ENCODE assay signal across 8 cellular contexts in the genomic region with DNA sequence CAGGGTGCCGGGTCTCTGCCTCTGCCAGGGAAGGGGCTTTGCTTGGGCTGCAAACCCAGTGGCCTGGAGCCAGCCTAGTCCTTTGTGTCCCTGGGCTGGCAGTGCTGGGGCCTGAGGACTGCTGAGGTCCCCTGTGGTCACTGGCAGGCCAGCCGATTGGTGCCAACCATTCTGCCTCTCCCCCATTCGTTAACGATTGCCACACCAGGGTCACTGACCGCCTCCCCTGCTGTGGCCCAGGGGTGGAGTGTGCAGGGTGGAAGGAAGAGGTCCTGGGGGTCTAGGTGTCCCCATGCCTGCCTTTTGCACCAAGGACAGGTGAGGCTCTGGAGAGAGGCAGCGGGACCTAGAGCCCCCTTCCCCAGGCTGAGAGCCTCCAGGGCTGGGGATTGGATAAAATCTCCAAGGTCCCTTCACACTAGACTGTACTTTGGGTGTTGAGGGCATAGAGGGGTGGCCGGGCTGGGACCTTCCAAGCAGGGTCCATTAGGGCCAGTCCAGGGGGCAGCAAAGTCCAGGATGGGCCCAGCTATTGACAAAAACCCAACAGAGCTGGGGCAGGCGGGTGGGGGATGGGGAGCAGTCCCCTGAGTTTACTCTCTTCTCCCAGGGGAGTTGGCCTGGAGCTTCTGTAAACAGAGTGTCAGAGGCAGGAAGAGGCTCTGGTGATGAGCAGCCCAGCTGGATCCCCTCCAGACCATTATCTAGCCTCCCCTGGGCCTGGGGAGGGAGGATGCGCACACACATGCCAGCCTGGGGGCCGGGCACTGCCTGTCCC. TPM values are rescaled to one million over a fixed set of nuclear protein-coding genes. Genes with fewer than 3 reads are reported as not detected.
DNase-seq lines count a peak whose midpoint lies in the region; ATAC-seq and TF ChIP-seq lines count a peak whose summit lies in the region.

No MANE protein-coding gene starts in this region.

- intact Hi-C loops in left ventricle myocardium inferior (cut with micrococcal nuclease) = no loop called here

- ATAC-seq in HG02981 (IDR thresholded peaks at IDR 0.05; ENCODE audit: unreplicated experiment) (no peak), HG03460 (IDR thresholded peaks at IDR 0.05; ENCODE audit: unreplicated experiment) (no peak)
- ATAC-seq in natural killer cell treated with Interleukin-12 subunit alpha and Interleukin-12 subunit beta and Interleukin-15 and Interleukin-18, amount 100 ng/mL, for 72 hours = no peak

- no peaks in the 10 kb centered on the region for H3K36me3 ChIP-seq in left ventricle myocardium inferior
- H3K36me3 ChIP-seq in skeletal muscle satellite cell (ENCODE audit: insufficient read depth, low read length) = peaks cover 1% of the 10 kb centered on the region

- H3K27me3 ChIP-seq in left ventricle myocardium inferior (ENCODE audit: low read depth) (no peaks in the 10 kb centered on the region), skeletal muscle satellite cell (ENCODE audit: control insufficient read depth, insufficient read depth, low read length) (no peaks in the 10 kb centered on the region)

- H3K4me1 ChIP-seq in left ventricle myocardium inferior = peaks cover 91% of the 10 kb centered on the region
- peaks cover 76% of the 10 kb centered on the region for H3K4me1 ChIP-seq in skeletal muscle satellite cell (ENCODE audit: control insufficient read depth, insufficient read depth, low read length)

- H3K9ac ChIP-seq in skeletal muscle satellite cell (ENCODE audit: low read depth, low read length) = peak overlapping the region; percentile 83

- DNase-seq in A172 (ENCODE audit: low spot score) (peak; percentile 86), HK-2 (ENCODE audit: unreplicated experiment) (peak; percentile 46), T1000 (lab: John Stamatoyannopoulos, UW) (peak; percentile 41), left ventricle myocardium inferior (peak; percentile 30)
- no peak for DNase-seq in natural killer cell treated with Interleukin-12 subunit alpha and Interleukin-12 subunit beta and Interleukin-15 and Interleukin-18, amount 100 ng/mL, for 72 hours (ENCODE audit: low spot score)

- H3K4me3 ChIP-seq in left ventricle myocardium inferior (peak overlapping the region; percentile 75), skeletal muscle satellite cell (ENCODE audit: low read length) (peak overlapping the region; percentile 97)

- H3K4me1 Mint-ChIP-seq in natural killer cell treated with Interleukin-12 subunit alpha and Interleukin-12 subunit beta and Interleukin-15 and Interleukin-18, amount 100 ng/mL, for 72 hours (ENCODE audit: low read depth in 2 of 2) = peaks cover 0 to under 1% of the 10 kb centered on the region in 2 donors

- H3K9me3 Mint-ChIP-seq in natural killer cell treated with Interleukin-12 subunit alpha and Interleukin-12 subunit beta and Interleukin-15 and Interleukin-18, amount 100 ng/mL, for 72 hours = no peaks in the 10 kb centered on the region

- no peak overlapping the region for H3K27ac Mint-ChIP-seq in natural killer cell treated with Interleukin-12 subunit alpha and Interleukin-12 subunit beta and Interleukin-15 and Interleukin-18, amount 100 ng/mL, for 72 hours

- H3K27me3 Mint-ChIP-seq in natural killer cell treated with Interleukin-12 subunit alpha and Interleukin-12 subunit beta and Interleukin-15 and Interleukin-18, amount 100 ng/mL, for 72 hours = no peaks in the 10 kb centered on the region

- H3K9me3 ChIP-seq in left ventricle myocardium inferior (replicated peaks) (no peaks in the 10 kb centered on the region), skeletal muscle satellite cell (replicated peaks; ENCODE audit: low read length) (no peaks in the 10 kb centered on the region)

- H3K27ac ChIP-seq in left ventricle myocardium inferior (replicated peaks) = peak overlapping the region; percentile 82

- H3K4me2 ChIP-seq in skeletal muscle satellite cell (ENCODE audit: low read length) = peak overlapping the region; percentile 99

- TF ChIP-seq CTCF in left ventricle myocardium inferior (IDR thresholded peaks at IDR 0.05; ENCODE audit: borderline replicate concordance) = no peak

- no peak overlapping the region for H3K4me3 Mint-ChIP-seq in natural killer cell treated with Interleukin-12 subunit alpha and Interleukin-12 subunit beta and Interleukin-15 and Interleukin-18, amount 100 ng/mL, for 72 hours

- H3K36me3 Mint-ChIP-seq in natural killer cell treated with Interleukin-12 subunit alpha and Interleukin-12 subunit beta and Interleukin-15 and Interleukin-18, amount 100 ng/mL, for 72 hours = no peaks in the 10 kb centered on the region

RNA-seq across cellular contexts. Expression of a gene that starts 1.1 kb away (rescaled TPM):
- 87.4 and 100 TPM in 2 replicates for total RNA-seq in A172 (2014; rRNA removed; shearing (Covaris generic))
- total RNA-seq in left ventricle myocardium inferior = 5.5 TPM
- 137 and 165 TPM in 2 replicates for total RNA-seq in skeletal muscle satellite cell (2012; rRNA removed)
- under 1 TPM in 1 of 2 donors, not detected in 1; 0.33 TPM for total RNA-seq in natural killer cell treated with Interleukin-12 subunit alpha and Interleukin-12 subunit beta and Interleukin-15 and Interleukin-18, amount 100 ng/mL, for 72 hours

RNA-seq across cellular contexts. Expression of a gene that starts 21.6 kb away (rescaled TPM):
- total RNA-seq in A172 (2014; rRNA removed; shearing (Covaris generic)) = 46.8 and 116 TPM in 2 replicates
- total RNA-seq in left ventricle myocardium inferior = 67.3 TPM
- 37.8 and 62.3 TPM in 2 replicates for total RNA-seq in skeletal muscle satellite cell (2012; rRNA removed)
- total RNA-seq in natural killer cell treated with Interleukin-12 subunit alpha and Interleukin-12 subunit beta and Interleukin-15 and Interleukin-18, amount 100 ng/mL, for 72 hours = 100 to 1,000 TPM in 1 of 2 donors, 10 to 100 TPM in 1; 59.0 to 114 TPM

RNA-seq across cellular contexts. Expression of a gene that starts 43.6 kb away (rescaled TPM):
- 16.5 and 21.0 TPM in 2 replicates for total RNA-seq in A172 (2014; rRNA removed; shearing (Covaris generic))
- total RNA-seq in left ventricle myocardium inferior = 12.5 TPM
- total RNA-seq in skeletal muscle satellite cell (2012; rRNA removed) = 11.9 and 16.6 TPM in 2 replicates
- 100 to 1,000 TPM; 140 to 166 TPM for total RNA-seq in natural killer cell treated with Interleukin-12 subunit alpha and Interleukin-12 subunit beta and Interleukin-15 and Interleukin-18, amount 100 ng/mL, for 72 hours

RNA-seq across cellular contexts. Expression of a gene that starts 52.9 kb away (rescaled TPM):
- 86.7 and 91.9 TPM in 2 replicates for total RNA-seq in A172 (2014; rRNA removed; shearing (Covaris generic))
- 74.2 TPM for total RNA-seq in left ventricle myocardium inferior
- total RNA-seq in skeletal muscle satellite cell (2012; rRNA removed) = 54.2 and 63.1 TPM in 2 replicates
- total RNA-seq in natural killer cell treated with Interleukin-12 subunit alpha and Interleukin-12 subunit beta and Interleukin-15 and Interleukin-18, amount 100 ng/mL, for 72 hours = 10 to 100 TPM; 55.0 to 99.8 TPM

RNA-seq across cellular contexts. Expression of a gene that starts 56.9 kb away (rescaled TPM):
- total RNA-seq in A172 (2014; rRNA removed; shearing (Covaris generic)) = 3.2 and 5.7 TPM in 2 replicates
- total RNA-seq in left ventricle myocardium inferior = 17.2 TPM
- 1.5 and 2.0 TPM in 2 replicates for total RNA-seq in skeletal muscle satellite cell (2012; rRNA removed)
- under 1 TPM; 0.31 to 0.43 TPM for total RNA-seq in natural killer cell treated with Interleukin-12 subunit alpha and Interleukin-12 subunit beta and Interleukin-15 and Interleukin-18, amount 100 ng/mL, for 72 hours

Comparison
In these comparisons a context has a peak if more than half of its experiments do, and no peak if none do; other contexts are left out.
1. RNA of a gene that starts 1.1 kb away (total RNA-seq): 87.4 to 100 TPM in A172; 5.5 TPM in left ventricle myocardium inferior (single experiment) and 0.33 TPM in natural killer cell treated with Interleukin-12 subunit alpha and Interleukin-12 subunit beta and Interleukin-15 and Interleukin-18, amount 100 ng/mL, for 72 hours; every median in the first group is over 10 times any median in the second.